In genomic region chr17:7841309-7841621, GRCh38 we compare ENCODE assay signal across 8 cellular contexts. TPM values are rescaled to one million over a fixed set of nuclear protein-coding genes. Genes with fewer than 3 reads are reported as not detected.
DNase-seq lines count a peak whose midpoint lies in the region; ATAC-seq and TF ChIP-seq lines count a peak whose summit lies in the region.

No MANE protein-coding gene starts in this region.

- peaks cover 81% of the 10 kb centered on the region for H3K4me1 Mint-ChIP-seq in stimulated activated effector memory CD8-positive, alpha-beta T cell treated with anti-CD3 and anti-CD28 coated beads, Interleukin-12 subunit alpha, Interleukin-12 subunit beta, amount 100 ng/mL, for 72 hours

- no peaks in the 10 kb centered on the region for H3K9me2 ChIP-seq in hepatocyte (replicated peaks; ENCODE audit: insufficient read depth)

- intact Hi-C loops in A673 (cut with micrococcal nuclease; ENCODE audit: unreplicated experiment) = loop anchor here (5.0 kb wide), 1 partner anchor 381 kb away; no protein-coding TSS in a partner anchor

- no TSS peak for BruUV-seq in A673 (replicated peaks; lab: Mats Ljungman, UMichigan)

- peak overlapping the region; percentile 94 for H3K4me2 ChIP-seq in hepatocyte

- no peak for ATAC-seq in stimulated activated effector memory CD8-positive, alpha-beta T cell treated with anti-CD3 and anti-CD28 coated beads, Interleukin-12 subunit alpha, Interleukin-12 subunit beta, amount 100 ng/mL, for 72 hours

- H3K27ac ChIP-seq in A673 (ENCODE audit: low read depth, low read length, poor library complexity, severe bottlenecking) = peak overlapping the region; percentile 97
- peak overlapping the region; percentile 99 for H3K27ac ChIP-seq in hepatocyte

- H3K9me3 ChIP-seq in A673 (ENCODE audit: low read depth, low read length, poor library complexity, severe bottlenecking) (no peaks in the 10 kb centered on the region), HAP-1 (no peaks in the 10 kb centered on the region), hepatocyte (ENCODE audit: low read depth) (no peaks in the 10 kb centered on the region)

- WGBS in hepatocyte (ENCODE audit: low lambda C conversion rate, missing lambda C conversion rate) = 7% methylated on average over 14 of the region's 14 CpGs

- H3K4me1 ChIP-seq in A673 (ENCODE audit: insufficient read depth, low read length, poor library complexity, severe bottlenecking) (peaks cover 44% of the 10 kb centered on the region), HAP-1 (peaks cover 36% of the 10 kb centered on the region), hepatocyte (ENCODE audit: insufficient read depth) (peaks cover 36% of the 10 kb centered on the region)

- POLR2A ChIA-PET in A673 (lab: Charles Lee; ENCODE audit: low non-redundant PET) = no interaction called here

- TF ChIP-seq CTCF in A673 (conservative IDR thresholded peaks at IDR 0.05; ENCODE audit: low read depth, low read length) (no peak), WI38 (IDR thresholded peaks at IDR 0.05; ENCODE audit: low read depth, low read length) (no peak), hepatocyte (IDR thresholded peaks at IDR 0.05; ENCODE audit: poor library complexity) (no peak)

- H4K20me1 ChIP-seq in hepatocyte (ENCODE audit: insufficient read depth, poor library complexity, severe bottlenecking) = peaks cover 47% of the 10 kb centered on the region

- H3K4me3 Mint-ChIP-seq in stimulated activated effector memory CD8-positive, alpha-beta T cell treated with anti-CD3 and anti-CD28 coated beads, Interleukin-12 subunit alpha, Interleukin-12 subunit beta, amount 100 ng/mL, for 72 hours = peak overlapping the region; percentile 80

- DNase-seq in A673 (ENCODE audit: low spot score) (no peak), HAP-1 (ENCODE audit: low spot score in 2 of 2) (peak in 1 of 2 experiments; percentile 26), hepatocyte (ENCODE audit: low spot score) (no peak), KBM-7 (no peak), NCI-H187 treated with DMSO at 0.1 percent for 48 hours (lab: John Stamatoyannopoulos, UW) (no peak)
- no peak for DNase-seq in stimulated activated effector memory CD8-positive, alpha-beta T cell treated with anti-CD3 and anti-CD28 coated beads, Interleukin-12 subunit alpha, Interleukin-12 subunit beta, amount 100 ng/mL, for 72 hours (ENCODE audit: low spot score in 2 of 2)
- DNase-seq in activated effector memory CD4-positive, alpha-beta T cell treated with anti-CD3 and anti-CD28 coated beads, Interleukin-2, amount 50 U/mL, for 16 hours = no peak

- H3K27ac Mint-ChIP-seq in stimulated activated effector memory CD8-positive, alpha-beta T cell treated with anti-CD3 and anti-CD28 coated beads, Interleukin-12 subunit alpha, Interleukin-12 subunit beta, amount 100 ng/mL, for 72 hours = peak overlapping the region; percentile 98

- H2AFZ ChIP-seq in hepatocyte = no peak overlapping the region

- H3K4me3 ChIP-seq in A673 (ENCODE audit: low read depth, low read length, poor library complexity, severe bottlenecking) = peak overlapping the region; percentile 81
- peak overlapping the region; percentile 76 for H3K4me3 ChIP-seq in HAP-1
- H3K4me3 ChIP-seq in WI38 (ENCODE audit: low read depth, low read length) = peak overlapping the region; percentile 78
- H3K4me3 ChIP-seq in hepatocyte = peak overlapping the region; percentile 73

- H3K36me3 ChIP-seq in A673 (ENCODE audit: insufficient read depth, low read length, poor library complexity, severe bottlenecking) (peaks cover 15% of the 10 kb centered on the region), HAP-1 (replicated peaks) (0 out of 2 replicates have a peak, but pooled peaks cover 7% of the 10 kb centered on the region), hepatocyte (replicated peaks; ENCODE audit: insufficient read depth, low read depth) (no peaks in the 10 kb centered on the region)

- in situ Hi-C loops in HAP-1 (cut with MboI; ENCODE audit: low sequenced_read_pairs) = no loop called here
- in situ Hi-C loops in KBM-7 (cut with MboI; ENCODE audit: low pct_unique_long_range_greater_than_20kb, low sequenced_read_pairs) = no loop called here

- no peaks in the 10 kb centered on the region for H3K27me3 ChIP-seq in A673 (replicated peaks; ENCODE audit: insufficient read depth, low read depth, low read length, poor library complexity)
- H3K27me3 ChIP-seq in HAP-1 (ENCODE audit: low read depth) = no peaks in the 10 kb centered on the region
- H3K27me3 ChIP-seq in hepatocyte = no peaks in the 10 kb centered on the region

- H3K79me2 ChIP-seq in hepatocyte = peaks cover 67% of the 10 kb centered on the region

- H3K9me3 Mint-ChIP-seq in stimulated activated effector memory CD8-positive, alpha-beta T cell treated with anti-CD3 and anti-CD28 coated beads, Interleukin-12 subunit alpha, Interleukin-12 subunit beta, amount 100 ng/mL, for 72 hours = no peaks in the 10 kb centered on the region

- H3K36me3 Mint-ChIP-seq in stimulated activated effector memory CD8-positive, alpha-beta T cell treated with anti-CD3 and anti-CD28 coated beads, Interleukin-12 subunit alpha, Interleukin-12 subunit beta, amount 100 ng/mL, for 72 hours = peaks cover 21% of the 10 kb centered on the region

- CTCF ChIA-PET in A673 (lab: Charles Lee) = no interaction called here

RNA-seq across cellular contexts. Expression of gene KDM6B, which starts 7.2 kb away (rescaled TPM):
- 46.8 and 51.1 TPM in 2 replicates for total RNA-seq in A673 (2021)
- total RNA-seq in hepatocyte = 3.3 and 5.9 TPM in 2 replicates
- 10.2 and 11.3 TPM in 2 replicates for polyA plus RNA-seq in hepatocyte

RNA-seq across cellular contexts. Expression of gene TMEM88, which starts 13.6 kb away (rescaled TPM):
- total RNA-seq in A673 (2021) (1.7 and 3.0 TPM in 2 replicates), hepatocyte (59.6 and 73.3 TPM in 2 replicates)
- polyA plus RNA-seq in hepatocyte = 241 and 328 TPM in 2 replicates

RNA-seq across cellular contexts. Expression of gene NAA38, which starts 16.1 kb away (rescaled TPM):
- total RNA-seq in A673 (2021) = 64.3 and 67.7 TPM in 2 replicates
- 49.2 and 66.0 TPM in 2 replicates for total RNA-seq in hepatocyte
- polyA plus RNA-seq in hepatocyte = 147 and 154 TPM in 2 replicates

RNA-seq across cellular contexts. Expression of gene CYB5D1, which starts 16.5 kb away (rescaled TPM):
- total RNA-seq in A673 (2021) (16.9 and 18.7 TPM in 2 replicates), hepatocyte (9.1 and 14.1 TPM in 2 replicates)
- polyA plus RNA-seq in hepatocyte = 12.2 and 15.1 TPM in 2 replicates

RNA-seq across cellular contexts. Expression of gene CHD3, which starts 47.3 kb away (rescaled TPM):
- 249 and 264 TPM in 2 replicates for total RNA-seq in A673 (2021)
- total RNA-seq in hepatocyte = 65.6 and 75.3 TPM in 2 replicates
- polyA plus RNA-seq in hepatocyte = 41.2 and 49.4 TPM in 2 replicates

Comparison
In these comparisons a context has a peak if more than half of its experiments do, and no peak if none do; other contexts are left out.
1. RNA of gene TMEM88, which starts 13.6 kb away (total RNA-seq): 59.6 to 73.3 TPM in hepatocyte; 1.7 to 3.0 TPM in A673; every median in the first group is over 10 times any median in the second.
2. Peak in every context shown above with its lines, with median percentiles within 50 percentile points of each other: H3K4me3 ChIP-seq.